Comparison of ENCODE assay signal across 8 cellular contexts in genomic region chr4:101346312-101346561, GRCh38. TPM values are rescaled to one million over a fixed set of nuclear protein-coding genes. Genes with fewer than 3 reads are reported as not detected.
A peak's percentile ranks its signal among the peaks of the same experiment; 100 is the strongest.
DNase-seq lines count a peak whose midpoint lies in the region; ATAC-seq and TF ChIP-seq lines count a peak whose summit lies in the region.

No MANE protein-coding gene starts in this region.

- H3K36me3 ChIP-seq in PC-3 (ENCODE audit: low read depth, low read length) (no peaks in the 10 kb centered on the region), iPS-20b (ENCODE audit: insufficient read depth, low read depth, low read length) (no peaks in the 10 kb centered on the region)

- peak overlapping the region; percentile 46 for H3K27ac Mint-ChIP-seq in activated naive CD8-positive, alpha-beta T cell treated with anti-CD3 and anti-CD28 coated beads, Interleukin-2, amount 50 U/mL, for 24 hours

- no peaks in the 10 kb centered on the region for H3K9me2 ChIP-seq in PC-3 (replicated peaks; ENCODE audit: low read length)

- POLR2A ChIA-PET in PC-3 (lab: Charles Lee; ENCODE audit: unreplicated experiment): interaction anchor here (0.6 kb wide), 3 partner anchors 61 to 1210 kb away, joined by 3 to 8 read pairs (median 3); no protein-coding TSS in a partner anchor

- intact Hi-C loops in PC-3 (cut with micrococcal nuclease): loop anchor here (2.0 to 10.0 kb wide), 6 partner anchors 81 to 925 kb away; partner anchors contain the start of gene BANK1

- peak overlapping the region; percentile 82 for H3K4me2 ChIP-seq in PC-3 (ENCODE audit: low read length)

- H3K36me3 Mint-ChIP-seq in activated naive CD8-positive, alpha-beta T cell treated with anti-CD3 and anti-CD28 coated beads, Interleukin-2, amount 50 U/mL, for 24 hours (ENCODE audit: low read depth): no peaks in the 10 kb centered on the region

- peaks cover 63% of the 10 kb centered on the region for H3K79me2 ChIP-seq in PC-3 (ENCODE audit: low read length)

- H4K20me1 ChIP-seq in PC-3 (ENCODE audit: low read length): peaks cover 28% of the 10 kb centered on the region

- no peak for ATAC-seq in PC-3
- no peak for ATAC-seq in activated naive CD8-positive, alpha-beta T cell treated with anti-CD3 and anti-CD28 coated beads, Interleukin-2, amount 50 U/mL, for 24 hours
- no peak for ATAC-seq in HG02588 (IDR thresholded peaks at IDR 0.05; ENCODE audit: unreplicated experiment)

- no TSS peak for BruUV-seq in PC-3 (replicated peaks; lab: Mats Ljungman, UMichigan)

- no peak overlapping the region for H2AFZ ChIP-seq in PC-3 (ENCODE audit: low read length)

- peaks cover 27% of the 10 kb centered on the region for H3K4me1 ChIP-seq in PC-3 (ENCODE audit: insufficient read depth, low read length)
- no peaks in the 10 kb centered on the region for H3K4me1 ChIP-seq in iPS-20b (ENCODE audit: insufficient read depth, low read length)

- no peaks in the 10 kb centered on the region for H3F3A ChIP-seq in PC-3 (ENCODE audit: low read length, unreplicated experiment)

- H3K4me3 ChIP-seq in PC-3 (ENCODE audit: low read length): peak overlapping the region; percentile 97
- H3K4me3 ChIP-seq in iPS-20b (ENCODE audit: low read length): peak overlapping the region; percentile 93

- DNase-seq in GM20000 (ENCODE audit: low spot score) (peak; percentile 60), PC-3 (no peak), NCI-H1417 (lab: John Stamatoyannopoulos, UW) (no peak), HK-2 (ENCODE audit: unreplicated experiment) (no peak)
- DNase-seq in activated naive CD8-positive, alpha-beta T cell treated with anti-CD3 and anti-CD28 coated beads, Interleukin-2, amount 50 U/mL, for 24 hours: peak; percentile 29
- DNase-seq in stimulated activated naive CD4-positive, alpha-beta T cell (lab: John Stamatoyannopoulos, UW): peak; percentile 42 to 69 (median 64)

- H3K27ac ChIP-seq in PC-3 (ENCODE audit: low read length) (no peak overlapping the region), iPS-20b (ENCODE audit: low read length) (no peak overlapping the region)

- no peaks in the 10 kb centered on the region for H3K9me3 Mint-ChIP-seq in activated naive CD8-positive, alpha-beta T cell treated with anti-CD3 and anti-CD28 coated beads, Interleukin-2, amount 50 U/mL, for 24 hours

- peaks cover 47% of the 10 kb centered on the region for H3K4me1 Mint-ChIP-seq in activated naive CD8-positive, alpha-beta T cell treated with anti-CD3 and anti-CD28 coated beads, Interleukin-2, amount 50 U/mL, for 24 hours

- no peak for TF ChIP-seq CTCF in GM20000 (IDR thresholded peaks at IDR 0.05; ENCODE audit: extremely low read depth, missing control alignments)
- TF ChIP-seq CTCF in PC-3 (conservative IDR thresholded peaks at IDR 0.05; ENCODE audit: low read depth, low read length): no peak

- H3K4me3 Mint-ChIP-seq in activated naive CD8-positive, alpha-beta T cell treated with anti-CD3 and anti-CD28 coated beads, Interleukin-2, amount 50 U/mL, for 24 hours: peak overlapping the region; percentile 90

- H3K9ac ChIP-seq in PC-3 (ENCODE audit: low read length): peak overlapping the region; percentile 94
- H3K9ac ChIP-seq in iPS-20b (ENCODE audit: low read depth, low read length): no peak overlapping the region; the same call in 1 of the 2 replicates

- H3K27me3 Mint-ChIP-seq in activated naive CD8-positive, alpha-beta T cell treated with anti-CD3 and anti-CD28 coated beads, Interleukin-2, amount 50 U/mL, for 24 hours: peaks cover 23% of the 10 kb centered on the region

- CTCF ChIA-PET in PC-3 (lab: Charles Lee): no interaction called here

- H3K9me3 ChIP-seq in PC-3 (ENCODE audit: low read length): no peaks in the 10 kb centered on the region
- no peaks in the 10 kb centered on the region for H3K9me3 ChIP-seq in iPS-20b (ENCODE audit: insufficient read depth, low read depth, low read length)

- no peaks in the 10 kb centered on the region for H3K27me3 ChIP-seq in PC-3 (ENCODE audit: low read length)
- H3K27me3 ChIP-seq in iPS-20b (ENCODE audit: insufficient read depth, low read length): peaks cover 35% of the 10 kb centered on the region

RNA-seq across cellular contexts. Expression of gene PPP3CA, which starts 1.1 kb away (rescaled TPM):
- 15.5 and 19.2 TPM in 2 replicates for total RNA-seq in PC-3 (2014; rRNA removed)

Comparison
In these comparisons a context has a peak if more than half of its experiments do, and no peak if none do; other contexts are left out.
1. DNase-seq: peak in GM20000 (single experiment), activated naive CD8-positive, alpha-beta T cell treated with anti-CD3 and anti-CD28 coated beads, Interleukin-2, amount 50 U/mL, for 24 hours (single experiment) and stimulated activated naive CD4-positive, alpha-beta T cell (6 of 6); none in PC-3 (single experiment), NCI-H1417 (0 of 3) and HK-2 (single experiment).